ENCODE assay signal across 19 cellular contexts in genomic region chr10:114593240-114593792, GRCh38.
DNase-seq lines count a peak whose midpoint lies in the region; ATAC-seq, FAIRE-seq and TF ChIP-seq lines count a peak whose summit lies in the region.
"Had no signal": no experiment of that assay in that cellular context is flagged by ENCODE, and none has a peak within 500 bp of the region (broad histone marks: within the 10 kb centered on the region; RNA-seq: fewer than 3 reads in every experiment).

No MANE protein-coding gene starts in this region.

- no peak overlapping the region for H3K4me3 Mint-ChIP-seq in activated CD8-positive, alpha-beta T cell treated with anti-CD3 and anti-CD28 coated beads for 36 hours

- no peak for DNase-seq in Right ventricle myocardium superior
- DNase-seq in cardiac septum (ENCODE audit: low spot score) = no peak
- peak; percentile 5 for DNase-seq in NCI-H187 treated with DMSO at 0.1 percent for 48 hours (lab: John Stamatoyannopoulos, UW)
- no peak for DNase-seq in adrenal gland
- DNase-seq in small intestine = peak; percentile 9
- DNase-seq in activated CD8-positive, alpha-beta T cell treated with anti-CD3 and anti-CD28 coated beads for 36 hours = no peak
- DNase-seq: ACHN; DMS79 treated with DMSO at 0.1 percent for 48 hours; KG1; MV-4-11; NCI-H2029; NCI-H226; NK-92 treated with Interleukin-12 subunit alpha and Interleukin-12 subunit beta, amount 100 ng/mL, for 24 hours; SHP77 had no signal

- no peak for FAIRE-seq in small intestine (lab: Jason Lieb, UNC)
- FAIRE-seq: D721Med, RCC 7860 had no signal

- H3K9me3 ChIP-seq in adrenal gland (replicated peaks in 1 of 3) (no peaks in the 10 kb centered on the region), small intestine (ENCODE audit: control insufficient read depth, low read depth) (no peaks in the 10 kb centered on the region)

- POLR2A ChIA-PET in activated CD8-positive, alpha-beta T cell treated with anti-CD3 and anti-CD28 coated beads for 36 hours (lab: Charles Lee) = interaction anchor here (1.5 kb wide), 1 partner anchor 11 kb away, joined by 3 read pairs; no protein-coding TSS in a partner anchor

- no peaks in the 10 kb centered on the region for H3K9me3 Mint-ChIP-seq in activated CD8-positive, alpha-beta T cell treated with anti-CD3 and anti-CD28 coated beads for 36 hours

- no peak for TF ChIP-seq CTCF in adrenal gland (IDR thresholded peaks at IDR 0.05)
- TF ChIP-seq CTCF in activated CD8-positive, alpha-beta T cell treated with anti-CD3 and anti-CD28 coated beads for 36 hours (IDR thresholded peaks at IDR 0.05) = no peak

- H3K27ac ChIP-seq in adrenal gland (peak overlapping the region; percentile 34 to 67 (median 44)), small intestine (ENCODE audit: low read depth in 1 of 2, low read length in 1 of 2) (no peak overlapping the region)
- H3K27ac ChIP-seq: C4-2B, SK-N-MC had no signal

- no peak overlapping the region for H3K4me3 ChIP-seq in adrenal gland
- H3K4me3 ChIP-seq in small intestine (ENCODE audit: low read depth in 1 of 2, low read length in 2 of 2) = no peak overlapping the region
- H3K4me3 ChIP-seq: SK-N-MC had no signal

- peak; percentile 24 for ATAC-seq in Right ventricle myocardium superior (ENCODE audit: poor library complexity)
- ATAC-seq in activated CD8-positive, alpha-beta T cell treated with anti-CD3 and anti-CD28 coated beads for 36 hours = no peak
- ATAC-seq in GM18861 (IDR thresholded peaks at IDR 0.05; ENCODE audit: unreplicated experiment) = no peak

- H3K27me3 ChIP-seq in adrenal gland = no peaks in the 10 kb centered on the region
- H3K27me3 ChIP-seq in small intestine (ENCODE audit: control insufficient read depth in 2 of 2, insufficient read depth in 2 of 2, low read length in 2 of 2) = no peaks in the 10 kb centered on the region

- intact Hi-C loops in Right ventricle myocardium superior (cut with DNase I) = no loop called here
- intact Hi-C loops in cardiac septum (cut with DNase I) = no loop called here
- intact Hi-C loops in adrenal gland (cut with DNase I) = no loop called here
- intact Hi-C loops in activated CD8-positive, alpha-beta T cell treated with anti-CD3 and anti-CD28 coated beads for 36 hours (cut with micrococcal nuclease) = no loop called here

- H3K36me3 Mint-ChIP-seq in activated CD8-positive, alpha-beta T cell treated with anti-CD3 and anti-CD28 coated beads for 36 hours (ENCODE audit: low read depth) = no peaks in the 10 kb centered on the region

- no peaks in the 10 kb centered on the region for H3K4me1 Mint-ChIP-seq in activated CD8-positive, alpha-beta T cell treated with anti-CD3 and anti-CD28 coated beads for 36 hours (ENCODE audit: low read depth)

- H3K27ac Mint-ChIP-seq in activated CD8-positive, alpha-beta T cell treated with anti-CD3 and anti-CD28 coated beads for 36 hours = no peak overlapping the region

- H3K27me3 Mint-ChIP-seq in activated CD8-positive, alpha-beta T cell treated with anti-CD3 and anti-CD28 coated beads for 36 hours = peaks cover 2% of the 10 kb centered on the region

- peaks cover 11 to 29% of the 10 kb centered on the region in 2 donors for H3K4me1 ChIP-seq in adrenal gland (replicated peaks in 1 of 2)
- H3K4me1 ChIP-seq in small intestine (ENCODE audit: control insufficient read depth in 2 of 2, insufficient read depth in 1 of 2, low read depth in 1 of 2, low read length in 1 of 2) = no peaks in the 10 kb centered on the region

- CTCF ChIA-PET in activated CD8-positive, alpha-beta T cell treated with anti-CD3 and anti-CD28 coated beads for 36 hours (lab: Charles Lee) = interaction anchor here (1.6 kb wide), 1 partner anchor 121 kb away, joined by 4 read pairs; no protein-coding TSS in a partner anchor

- no peak for TF ChIP-seq POLR2A in adrenal gland (IDR thresholded peaks at IDR 0.05)

- H3K36me3 ChIP-seq in adrenal gland (replicated peaks in 1 of 2) (peaks cover 0 to 5% of the 10 kb centered on the region in 2 donors), small intestine (ENCODE audit: control insufficient read depth in 2 of 2, insufficient read depth in 2 of 2, low read length in 2 of 2) (no peaks in the 10 kb centered on the region)

Comparison
In these comparisons a context has a peak if more than half of its experiments do, and no peak if none do; other contexts are left out.
1. DNase-seq: peak in NCI-H187 treated with DMSO at 0.1 percent for 48 hours (single experiment) and small intestine (single experiment); none in Right ventricle myocardium superior (single experiment), cardiac septum (single experiment), adrenal gland (0 of 7) and activated CD8-positive, alpha-beta T cell treated with anti-CD3 and anti-CD28 coated beads for 36 hours (single experiment).
2. H3K27ac ChIP-seq: peak in adrenal gland (5 of 5); none in small intestine (0 of 2).